In the genomic region with DNA sequence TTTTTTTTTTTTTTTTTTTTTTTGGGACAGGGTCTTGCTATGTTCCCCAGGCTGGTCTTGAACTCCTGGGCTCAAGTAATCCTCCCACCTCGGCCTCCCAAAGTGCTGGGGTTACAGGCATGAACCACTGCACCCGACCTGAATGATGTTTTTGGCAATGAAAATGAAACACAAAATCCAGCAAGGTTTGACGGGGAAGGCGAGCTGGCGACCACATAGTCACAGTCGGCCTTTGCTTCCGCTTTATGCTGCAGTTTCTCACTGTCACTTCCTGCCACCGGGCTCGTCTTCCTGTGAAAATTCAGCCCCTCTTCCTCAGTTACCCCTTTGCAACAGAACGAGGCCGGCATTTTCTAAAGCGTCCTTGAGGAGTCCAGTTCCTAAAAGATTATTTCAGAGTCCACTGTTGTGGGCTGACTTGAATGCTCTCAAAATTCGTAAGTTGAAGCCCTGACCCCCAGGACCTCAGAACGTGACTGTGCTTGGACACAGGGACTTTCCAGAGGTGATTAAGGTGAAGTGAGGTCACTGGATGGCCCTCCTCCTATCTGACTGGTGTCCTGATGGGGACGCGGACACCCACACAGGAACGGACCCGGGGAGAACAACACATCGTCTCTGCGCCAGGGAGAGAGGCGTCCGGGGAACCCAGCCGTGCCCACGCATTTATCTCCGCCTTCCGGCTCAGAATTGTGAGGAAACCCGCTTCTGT, we compare ENCODE assay signal across 8 cellular contexts. TPM values are rescaled to one million over a fixed set of nuclear protein-coding genes. Genes with fewer than 3 reads are reported as not detected.
A peak's percentile ranks its signal among the peaks of the same experiment; 100 is the strongest.
DNase-seq lines count a peak whose midpoint lies in the region; ATAC-seq and TF ChIP-seq lines count a peak whose summit lies in the region.

No MANE protein-coding gene starts in this region.

- peak; percentile 93 for DNase-seq in GM12864 (ENCODE audit: low read depth)
- DNase-seq in activated CD4-positive, alpha-beta T cell treated with anti-CD3 and anti-CD28 coated beads, Interleukin-2, amount 50 U/mL, for 1 hour, result peak; percentile 64
- DNase-seq in esophagus muscularis mucosa (ENCODE audit: extremely low spot score), result no peak
- DNase-seq in stimulated activated CD8-positive, alpha-beta memory T cell treated with anti-CD3 and anti-CD28 coated beads, Interleukin-12 subunit alpha, Interleukin-12 subunit beta, amount 100 ng/mL, for 4 hours (ENCODE audit: low read depth), result peak; percentile 58
- DNase-seq in midbrain (lab: John Stamatoyannopoulos, UW), result no peak
- DNase-seq in NCI-H187 treated with DMSO at 0.1 percent for 48 hours (lab: John Stamatoyannopoulos, UW), result no peak
- DNase-seq in hippocampal formation (lab: John Stamatoyannopoulos, UW), result no peak

- peak overlapping the region in 3 of 4 donors; percentile 3 to 63 (median 57) for H3K27ac ChIP-seq in esophagus muscularis mucosa (replicated peaks in 1 of 4)

- intact Hi-C loops in esophagus muscularis mucosa (cut with DNase I), result no loop called here

- no peaks in the 10 kb centered on the region for H3K36me3 ChIP-seq in esophagus muscularis mucosa

- no peak for TF ChIP-seq POLR2A in esophagus muscularis mucosa (IDR thresholded peaks at IDR 0.05; ENCODE audit: low read depth)

- TF ChIP-seq CTCF in GM12864 (IDR thresholded peaks at IDR 0.05; ENCODE audit: low read depth, low read length, missing control alignments) (no peak), esophagus muscularis mucosa (IDR thresholded peaks at IDR 0.05) (no peak)

- H3K27me3 ChIP-seq in esophagus muscularis mucosa, result peaks cover 0 to 29% (median 0%) of the 10 kb centered on the region in 4 donors

- no peaks in the 10 kb centered on the region for H3K9me3 ChIP-seq in esophagus muscularis mucosa

- no peak for TF ChIP-seq EP300 in esophagus muscularis mucosa (IDR thresholded peaks at IDR 0.05)

- peak; percentile 40 for ATAC-seq in HG03439 (IDR thresholded peaks at IDR 0.05; ENCODE audit: unreplicated experiment)

- H3K4me1 ChIP-seq in esophagus muscularis mucosa, result peaks cover 18 to 42% (median 38%) of the 10 kb centered on the region in 4 donors

- H3K4me3 ChIP-seq in GM12864 (ENCODE audit: low read depth, low read length) (peak overlapping the region; percentile 84), esophagus muscularis mucosa (peak overlapping the region; percentile 23 to 47 (median 35))

- 56% methylated on average over 27 of the region's 27 CpGs for WGBS in esophagus muscularis mucosa

RNA-seq across cellular contexts. Expression of a gene that starts 2.9 kb away (rescaled TPM):
- 10 to 100 TPM; 12.9 to 48.3 (median 26.3) TPM for total RNA-seq in esophagus muscularis mucosa

Comparison
In these comparisons a context has a peak if more than half of its experiments do, and no peak if none do; other contexts are left out.
1. DNase-seq: peak in GM12864 (single experiment), activated CD4-positive, alpha-beta T cell treated with anti-CD3 and anti-CD28 coated beads, Interleukin-2, amount 50 U/mL, for 1 hour (single experiment) and stimulated activated CD8-positive, alpha-beta memory T cell treated with anti-CD3 and anti-CD28 coated beads, Interleukin-12 subunit alpha, Interleukin-12 subunit beta, amount 100 ng/mL, for 4 hours (single experiment); none in esophagus muscularis mucosa (single experiment), midbrain (single experiment), NCI-H187 treated with DMSO at 0.1 percent for 48 hours (single experiment) and hippocampal formation (0 of 2).